28 cellular contexts compared by ENCODE assay signal in the genomic region with DNA sequence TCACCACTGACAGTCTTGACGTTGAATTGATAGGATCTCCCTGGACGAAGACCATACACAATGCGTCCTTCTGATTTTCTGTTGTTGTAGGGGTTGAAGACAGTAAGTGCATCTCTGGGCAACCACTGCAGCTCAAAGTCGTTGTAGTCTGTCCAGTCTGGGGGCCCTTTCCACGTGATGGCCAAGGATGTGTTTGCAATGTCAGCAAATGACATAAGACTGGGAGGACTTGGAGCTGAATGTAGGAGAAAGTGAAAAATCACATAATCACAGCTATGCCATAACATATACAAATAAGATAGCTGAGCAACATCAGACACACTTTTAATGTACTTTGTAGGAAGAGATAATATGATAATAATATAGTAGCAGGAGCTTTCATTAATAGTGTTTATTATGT.
"Had no signal": no experiment of that assay in that cellular context is flagged by ENCODE, and none has a peak within 500 bp of the region (broad histone marks: within the 10 kb centered on the region; RNA-seq: fewer than 3 reads in every experiment).

No MANE protein-coding gene starts in this region.

- DNase-seq: cerebellar nuclear complex; colonic mucosa; effector memory CD8-positive, alpha-beta T cell; foreskin fibroblast; gastrocnemius medialis; natural killer cell; occipital lobe; pancreas; stimulated activated CD4-positive, alpha-beta T cell treated with anti-CD3 and anti-CD28 coated beads, Interleukin-12 subunit alpha, Interleukin-12 subunit beta, amount 100 ng/mL, for 4 hours; stimulated activated CD4-positive, alpha-beta T cell treated with anti-CD3 and anti-CD28 coated beads, Interleukin-1b, Interleukin-23, amount 100 ng/mL, for 48 hours; stimulated activated CD4-positive, alpha-beta T cell treated with anti-CD3 and anti-CD28 coated beads, Interleukin-4, amount 100 ng/mL, for 1 hour; stimulated activated CD8-positive, alpha-beta memory T cell treated with anti-CD3 and anti-CD28 coated beads, Interleukin-4, amount 100 ng/mL, for 48 hours; stimulated activated naive CD4-positive, alpha-beta T cell; stimulated activated naive CD8-positive, alpha-beta T cell treated with anti-CD3 and anti-CD28 coated beads, Interleukin-15, amount 100 ng/mL, for 72 hours; upper lobe of left lung had no signal

- H3K4me3 ChIP-seq: colonic mucosa, gastrocnemius medialis, lung, pancreas, smooth muscle cell, thoracic aorta, tibial nerve, upper lobe of left lung had no signal

- H3K4me2 ChIP-seq: smooth muscle cell had no signal

- H3K4me3 Mint-ChIP-seq: dendritic cell treated with granulocyte-macrophage colony-stimulating factor and Interleukin-4, amounts not matched to agents 40 ng/mL and 50 ng/mL, for 4 days; effector memory CD8-positive, alpha-beta T cell; memory B cell; natural killer cell; stimulated activated naive CD8-positive, alpha-beta T cell treated with anti-CD3 and anti-CD28 coated beads, Interleukin-15, amount 100 ng/mL, for 72 hours had no signal

- ATAC-seq: effector memory CD8-positive, alpha-beta T cell; esophagus mucosa; gastrocnemius medialis; left lobe of liver; natural killer cell; pancreas; sciatic nerve; stimulated activated naive CD8-positive, alpha-beta T cell treated with anti-CD3 and anti-CD28 coated beads, Interleukin-15, amount 100 ng/mL, for 72 hours had no signal

- H3K27me3 Mint-ChIP-seq: effector memory CD8-positive, alpha-beta T cell; memory B cell had no signal

- FAIRE-seq: endometrium, keratinocyte, pancreas, urothelium cell line had no signal

- H3K4me1 Mint-ChIP-seq: natural killer cell; stimulated activated naive CD8-positive, alpha-beta T cell treated with anti-CD3 and anti-CD28 coated beads, Interleukin-15, amount 100 ng/mL, for 72 hours had no signal

- H3K36me3 ChIP-seq: colonic mucosa, gastrocnemius medialis, pancreas, thoracic aorta had no signal

- H3K9me3 Mint-ChIP-seq: dendritic cell treated with granulocyte-macrophage colony-stimulating factor and Interleukin-4, amounts not matched to agents 40 ng/mL and 50 ng/mL, for 4 days; effector memory CD8-positive, alpha-beta T cell; memory B cell; natural killer cell; stimulated activated naive CD8-positive, alpha-beta T cell treated with anti-CD3 and anti-CD28 coated beads, Interleukin-15, amount 100 ng/mL, for 72 hours had no signal

- H3K4me1 ChIP-seq: colonic mucosa, gastrocnemius medialis, pancreas, tibial nerve had no signal

- H3K27ac ChIP-seq: colonic mucosa, epithelial cell of prostate, gastrocnemius medialis, pancreas, thoracic aorta had no signal

- H3K27ac Mint-ChIP-seq: dendritic cell treated with granulocyte-macrophage colony-stimulating factor and Interleukin-4, amounts not matched to agents 40 ng/mL and 50 ng/mL, for 4 days; effector memory CD8-positive, alpha-beta T cell; memory B cell; natural killer cell; stimulated activated naive CD8-positive, alpha-beta T cell treated with anti-CD3 and anti-CD28 coated beads, Interleukin-15, amount 100 ng/mL, for 72 hours had no signal

- H3K27me3 ChIP-seq: colonic mucosa, gastrocnemius medialis, pancreas, tibial nerve, upper lobe of left lung had no signal

- H3K9me3 ChIP-seq: colonic mucosa, gastrocnemius medialis, pancreas, thoracic aorta, tibial nerve, upper lobe of left lung had no signal

- H3K36me3 Mint-ChIP-seq: natural killer cell had no signal
